In the genomic region with DNA sequence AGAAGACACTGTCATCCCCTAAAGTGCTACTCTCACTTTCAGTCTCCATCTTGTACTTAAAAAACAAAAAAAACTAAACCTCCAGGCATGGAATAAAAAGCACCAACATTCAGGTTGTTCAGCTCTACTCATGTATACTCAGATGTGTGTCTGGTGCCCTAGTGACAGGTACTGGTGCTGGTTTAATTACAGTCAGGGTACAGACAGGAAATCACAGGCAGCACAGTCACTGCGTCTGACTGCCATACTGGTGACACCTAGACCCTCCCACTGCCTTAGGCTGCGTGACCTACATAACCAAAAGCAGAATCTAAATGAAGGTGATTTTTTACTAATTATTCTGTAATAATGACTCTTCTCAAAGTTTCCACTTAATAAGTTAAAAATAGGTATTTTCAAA, we compare ENCODE assay signal across 10 cellular contexts. TPM values are rescaled to one million over a fixed set of nuclear protein-coding genes. Genes with fewer than 3 reads are reported as not detected.
DNase-seq lines count a peak whose midpoint lies in the region; ATAC-seq lines count a peak whose summit lies in the region.
"Had no signal": no experiment of that assay in that cellular context is flagged by ENCODE, and none has a peak within 500 bp of the region (broad histone marks: within the 10 kb centered on the region; RNA-seq: fewer than 3 reads in every experiment).

TSS of gene ARHGAP32 (minus strand) at position 176 of the 400 bp plus-strand sequence. CDS start at position 49, 127 bp downstream.

- no peaks in the 10 kb centered on the region for H3K36me3 Mint-ChIP-seq in T-helper 17 cell (ENCODE audit: low read depth)

- H3K4me1 ChIP-seq in HUES48 (ENCODE audit: control insufficient read depth, insufficient read depth, low read length) (peaks cover 40% of the 10 kb centered on the region), iPS-20b (ENCODE audit: insufficient read depth, low read length) (peaks cover 26% of the 10 kb centered on the region)
- H3K4me1 ChIP-seq: parathyroid adenoma had no signal

- H3K36me3 ChIP-seq in HUES48 (ENCODE audit: control insufficient read depth, insufficient read depth, low read length): no peaks in the 10 kb centered on the region
- no peaks in the 10 kb centered on the region for H3K36me3 ChIP-seq in iPS-20b (ENCODE audit: insufficient read depth, low read depth, low read length)
- H3K36me3 ChIP-seq: gastrocnemius medialis had no signal

- no peak within 1 kb of the TSS for H3K4me3 ChIP-seq in HUES48 (ENCODE audit: low read depth, low read length)
- H3K4me3 ChIP-seq in iPS-20b (ENCODE audit: low read length): no peak within 1 kb of the TSS
- H3K4me3 ChIP-seq: gastrocnemius medialis had no signal

- no peak within 1 kb of the TSS for H3K27ac Mint-ChIP-seq in T-helper 17 cell

- H3K27me3 ChIP-seq in HUES48 (ENCODE audit: control insufficient read depth, insufficient read depth, low read length) (no peaks in the 10 kb centered on the region), iPS-20b (ENCODE audit: insufficient read depth, low read length) (no peaks in the 10 kb centered on the region)
- H3K27me3 ChIP-seq: gastrocnemius medialis had no signal

- no peak within 1 kb of the TSS for H3K4me3 Mint-ChIP-seq in T-helper 17 cell

- H3K9ac ChIP-seq in HUES48 (ENCODE audit: low read depth, low read length) (no peak within 1 kb of the TSS), iPS-20b (ENCODE audit: low read depth, low read length) (0 out of 2 replicates have a peak within 1 kb of the TSS, but pooled peaks have one; percentile 3)
- H3K9ac ChIP-seq: parathyroid adenoma had no signal

- no peaks in the 10 kb centered on the region for H3K4me1 Mint-ChIP-seq in T-helper 17 cell

- no peaks in the 10 kb centered on the region for H3K27me3 Mint-ChIP-seq in T-helper 17 cell

- no peaks in the 10 kb centered on the region for H3K9me3 ChIP-seq in HUES48 (ENCODE audit: control insufficient read depth, insufficient read depth, low read length)
- H3K9me3 ChIP-seq in T-helper 17 cell (ENCODE audit: control insufficient read depth, low read length, poor library complexity, severe bottlenecking): no peaks in the 10 kb centered on the region
- no peaks in the 10 kb centered on the region for H3K9me3 ChIP-seq in iPS-20b (ENCODE audit: insufficient read depth, low read depth, low read length)
- H3K9me3 ChIP-seq: gastrocnemius medialis had no signal

- H3K27ac ChIP-seq in HUES48 (ENCODE audit: low read depth, low read length) (peak within 1 kb of the TSS; percentile 26), iPS-20b (ENCODE audit: low read length) (no peak within 1 kb of the TSS)
- H3K27ac ChIP-seq: gastrocnemius medialis, parathyroid adenoma had no signal

- ATAC-seq in T-helper 17 cell: peak; percentile 66
- no peak for ATAC-seq in GM21737 (IDR thresholded peaks at IDR 0.05; ENCODE audit: unreplicated experiment)
- ATAC-seq: gastrocnemius medialis had no signal

- no peak for DNase-seq in T-helper 17 cell
- peak; percentile 24 for DNase-seq in stimulated activated CD8-positive, alpha-beta memory T cell treated with anti-CD3 and anti-CD28 coated beads, Interleukin-4, amount 100 ng/mL, for 48 hours
- no peak for DNase-seq in putamen (ENCODE audit: low spot score)
- no peak for DNase-seq in EL
- no peak for DNase-seq in DMS114 treated with DMSO at 0.1 percent for 48 hours (lab: John Stamatoyannopoulos, UW; ENCODE audit: unreplicated experiment)
- DNase-seq: gastrocnemius medialis had no signal

RNA-seq across cellular contexts. Expression of gene ARHGAP32, which starts in this region (rescaled TPM):
- 1 to 10 TPM; 3.2 to 9.4 TPM for total RNA-seq in T-helper 17 cell
